Comparison of ENCODE assay signal across 20 cellular contexts in the genomic region with DNA sequence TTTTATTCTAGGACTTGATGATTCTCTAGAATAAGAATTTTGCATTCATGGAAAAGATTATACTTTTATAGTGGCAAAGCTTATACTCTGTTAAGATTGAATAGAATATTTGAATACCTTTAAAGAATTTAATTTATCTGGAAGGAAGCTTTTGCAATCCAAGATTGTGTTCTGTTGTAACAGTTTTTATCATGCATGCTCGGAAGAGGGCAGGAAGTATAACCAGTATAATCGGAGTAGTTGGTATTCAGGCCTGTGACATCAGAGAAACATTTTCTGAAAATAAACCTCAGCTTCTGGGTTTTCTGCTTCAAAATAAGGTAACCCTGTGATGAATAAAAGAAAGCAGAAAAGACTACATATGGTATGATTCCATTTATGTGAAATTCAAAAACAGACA.
"Had no signal": no experiment of that assay in that cellular context is flagged by ENCODE, and none has a peak within 500 bp of the region (broad histone marks: within the 10 kb centered on the region; RNA-seq: fewer than 3 reads in every experiment).

No MANE protein-coding gene starts in this region.

- H3K9ac ChIP-seq: neural progenitor cell had no signal

- H3K36me3 ChIP-seq: neural progenitor cell, ovary, prostate gland, thyroid gland had no signal

- H3K4me3 Mint-ChIP-seq: activated T-cell treated with anti-CD3 and anti-CD28 coated beads, Interleukin-2, amount 50 U/mL, for 4 hours; naive thymus-derived CD8-positive, alpha-beta T cell; neural progenitor cell had no signal

- H2AFZ ChIP-seq: neural progenitor cell had no signal

- H3K27me3 Mint-ChIP-seq: naive thymus-derived CD8-positive, alpha-beta T cell had no signal

- H3K4me3 ChIP-seq: body of pancreas, esophagus muscularis mucosa, heart right ventricle, lung, neural progenitor cell, ovary, prostate gland, thyroid gland had no signal

- H3K27ac Mint-ChIP-seq: naive thymus-derived CD8-positive, alpha-beta T cell; neural progenitor cell had no signal

- H3K9me3 Mint-ChIP-seq: activated T-cell treated with anti-CD3 and anti-CD28 coated beads, Interleukin-2, amount 50 U/mL, for 4 hours; naive thymus-derived CD8-positive, alpha-beta T cell; neural progenitor cell had no signal

- H3K4me1 ChIP-seq: prostate gland had no signal

- H3K27me3 ChIP-seq: body of pancreas, esophagus muscularis mucosa, heart right ventricle, neural progenitor cell, ovary, thyroid gland had no signal

- H3K27ac ChIP-seq: esophagus muscularis mucosa, neural progenitor cell, ovary, prostate gland, thyroid gland had no signal

- ATAC-seq: activated T-cell treated with anti-CD3 and anti-CD28 coated beads, Interleukin-2, amount 50 U/mL, for 4 hours; body of pancreas; heart right ventricle; naive thymus-derived CD8-positive, alpha-beta T cell; stimulated activated naive CD8-positive, alpha-beta T cell treated with anti-CD3 and anti-CD28 coated beads, Interleukin-15, Interleukin-2, amounts not matched to agents 100 U/mL and 50 U/mL, for 24 hours had no signal

- DNase-seq: activated CD4-positive, alpha-beta T cell treated with anti-CD3 and anti-CD28 coated beads for 1 hour; activated CD4-positive, alpha-beta T cell treated with anti-CD3 and anti-CD28 coated beads, Interleukin-2, amount 50 U/mL, for 1 hour; activated naive CD4-positive, alpha-beta T cell treated with Interleukin-2 at 50 U/mL for 16 hours; activated T-cell treated with anti-CD3 and anti-CD28 coated beads, Interleukin-2, amount 50 U/mL, for 4 hours; anterior cingulate cortex; body of pancreas; central memory CD4-positive, alpha-beta T cell; effector memory CD4-positive, alpha-beta T cell; heart right ventricle; naive thymus-derived CD8-positive, alpha-beta T cell; ovary; stimulated activated CD4-positive, alpha-beta T cell treated with anti-CD3 and anti-CD28 coated beads, Interleukin-4, amount 100 ng/mL, for 4 hours; stimulated activated naive CD8-positive, alpha-beta T cell treated with anti-CD3 and anti-CD28 coated beads, Interleukin-15, Interleukin-2, amounts not matched to agents 100 U/mL and 50 U/mL, for 24 hours; substantia nigra; T-helper 1 cell; thyroid gland had no signal

- H3K4me2 ChIP-seq: neural progenitor cell had no signal

- H3K9me3 ChIP-seq: body of pancreas, esophagus muscularis mucosa, heart right ventricle, ovary, prostate gland, thyroid gland had no signal
